ENCODE assay signal across 9 cellular contexts in the genomic region with DNA sequence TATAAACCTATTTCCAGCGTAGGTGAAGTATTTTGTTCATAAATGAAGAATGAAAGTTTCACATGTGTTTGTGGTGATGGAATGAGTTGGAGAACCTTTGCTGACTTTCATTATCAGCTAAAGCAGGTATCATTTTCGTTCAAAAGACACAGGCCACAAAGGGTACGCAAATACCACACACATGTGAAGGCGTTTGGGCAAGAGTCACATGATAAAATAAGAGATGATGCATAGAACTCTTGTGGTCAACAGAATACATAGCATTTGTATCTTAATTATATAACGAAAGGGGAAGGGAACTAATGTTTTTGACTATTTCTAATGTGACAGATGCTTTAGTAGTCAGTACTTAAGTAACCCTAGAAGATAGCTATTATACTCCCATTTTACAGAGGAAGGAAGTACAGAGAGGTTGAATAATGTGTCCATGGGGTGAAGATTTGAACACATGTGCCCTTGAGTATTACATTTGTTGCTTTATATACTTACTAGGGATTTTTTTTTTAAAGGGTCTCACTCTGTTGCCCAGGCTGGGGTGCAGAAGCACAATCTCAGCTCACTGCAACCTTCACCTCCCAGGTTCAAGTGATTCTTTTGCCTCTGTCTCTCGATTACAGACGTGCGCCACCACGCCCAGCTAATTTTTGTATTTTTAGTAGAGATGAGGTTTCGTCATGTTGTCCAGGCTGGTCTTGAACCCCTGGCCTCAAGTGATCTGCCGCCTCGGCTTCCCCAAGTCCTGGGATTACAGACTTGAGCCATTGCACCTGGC. TPM values are rescaled to one million over a fixed set of nuclear protein-coding genes. Genes with fewer than 3 reads are reported as not detected.
A peak's percentile ranks its signal among the peaks of the same experiment; 100 is the strongest.
DNase-seq lines count a peak whose midpoint lies in the region; ATAC-seq, FAIRE-seq and TF ChIP-seq lines count a peak whose summit lies in the region.
"Had no signal": no experiment of that assay in that cellular context is flagged by ENCODE, and none has a peak within 500 bp of the region (broad histone marks: within the 10 kb centered on the region; RNA-seq: fewer than 3 reads in every experiment).

No MANE protein-coding gene starts in this region.

- H3K27ac ChIP-seq in DOHH2 (ENCODE audit: low read depth, low read length) = peak overlapping the region; percentile 48
- H3K27ac ChIP-seq in pancreas = no peak overlapping the region

- H3F3A ChIP-seq in DOHH2 (ENCODE audit: control insufficient read depth, insufficient read depth) = peaks cover 8% of the 10 kb centered on the region; the same call in 1 of the 2 replicates

- H3K4me3 ChIP-seq in DOHH2 (ENCODE audit: low read length) (peak overlapping the region; percentile 52), pancreas (no peak overlapping the region)

- no TSS peak for BruUV-seq in MCF 10A (replicated peaks; lab: Mats Ljungman, UMichigan)

- DNase-seq in NCI-H1436 (lab: John Stamatoyannopoulos, UW) = no peak
- no peak for DNase-seq in pancreas
- DNase-seq in KBM-7 = no peak
- no peak for DNase-seq in MCF 10A (ENCODE audit: unreplicated experiment)
- DNase-seq: DMS153 had no signal

- H3K36me3 ChIP-seq in DOHH2 (ENCODE audit: control insufficient read depth, low read length) = peaks cover 56% of the 10 kb centered on the region
- H3K36me3 ChIP-seq in pancreas = no peaks in the 10 kb centered on the region

- peaks cover 30% of the 10 kb centered on the region for H3K4me1 Mint-ChIP-seq in activated T-helper 17 cell treated with anti-CD3 and anti-CD28 coated beads, Interleukin-2, amount 50 U/mL, for 72 hours
- peaks cover 18% of the 10 kb centered on the region for H3K4me1 Mint-ChIP-seq in MCF 10A (ENCODE audit: insufficient read depth, unreplicated experiment)

- POLR2A ChIA-PET in MCF 10A (lab: Yijun Ruan, JAX) = interaction anchor here (0.6 to 1.3 kb wide), 5 partner anchors 11 to 191 kb away, joined by 3 to 5 read pairs (median 3); partner anchors contain the start of gene RTN4RL1

- H3K27me3 Mint-ChIP-seq in activated T-helper 17 cell treated with anti-CD3 and anti-CD28 coated beads, Interleukin-2, amount 50 U/mL, for 72 hours = no peaks in the 10 kb centered on the region
- no peaks in the 10 kb centered on the region for H3K27me3 Mint-ChIP-seq in MCF 10A (ENCODE audit: insufficient read depth, unreplicated experiment)

- H4K20me1 ChIP-seq in DOHH2 (ENCODE audit: control insufficient read depth, insufficient read depth, low read depth, low read length) = peaks cover 8% of the 10 kb centered on the region; the same call in 1 of the 2 replicates

- ATAC-seq in GM19324 (IDR thresholded peaks at IDR 0.05; ENCODE audit: low FRiP score, unreplicated experiment) (peak; percentile 52), HG03135 (IDR thresholded peaks at IDR 0.05; ENCODE audit: unreplicated experiment) (peak; percentile 52), pancreas (no peak)
- ATAC-seq in activated T-helper 17 cell treated with anti-CD3 and anti-CD28 coated beads, Interleukin-2, amount 50 U/mL, for 72 hours (replicated peaks) = peak; percentile 67

- H3K4me3 Mint-ChIP-seq in activated T-helper 17 cell treated with anti-CD3 and anti-CD28 coated beads, Interleukin-2, amount 50 U/mL, for 72 hours = peak overlapping the region; percentile 54
- H3K4me3 Mint-ChIP-seq in MCF 10A (ENCODE audit: unreplicated experiment) = no peak overlapping the region

- CTCF ChIA-PET in MCF 10A (lab: Yijun Ruan, JAX) = interaction anchor here (0.6 to 1.6 kb wide), 5 partner anchors 53 to 191 kb away, joined by 3 to 6 read pairs (median 3); partner anchors contain the start of gene RILP

- intact Hi-C loops in pancreas (cut with DNase I) = no loop called here
- intact Hi-C loops in MCF 10A (cut with micrococcal nuclease) = no loop called here

- H3K9me3 Mint-ChIP-seq in activated T-helper 17 cell treated with anti-CD3 and anti-CD28 coated beads, Interleukin-2, amount 50 U/mL, for 72 hours = no peaks in the 10 kb centered on the region
- H3K9me3 Mint-ChIP-seq in MCF 10A (ENCODE audit: unreplicated experiment) = no peaks in the 10 kb centered on the region

- H3K9me3 ChIP-seq in DOHH2 (ENCODE audit: control insufficient read depth, insufficient read depth, low read length) (no peaks in the 10 kb centered on the region), pancreas (no peaks in the 10 kb centered on the region)

- peaks cover 44% of the 10 kb centered on the region for H3K4me1 ChIP-seq in DOHH2 (ENCODE audit: control insufficient read depth, low read length)
- H3K4me1 ChIP-seq in pancreas = peaks cover 0 to 9% (median 5%) of the 10 kb centered on the region in 3 donors

- peak overlapping the region; percentile 65 for H3K4me2 ChIP-seq in DOHH2 (ENCODE audit: low read length)

- H3K27ac Mint-ChIP-seq in activated T-helper 17 cell treated with anti-CD3 and anti-CD28 coated beads, Interleukin-2, amount 50 U/mL, for 72 hours = peak overlapping the region; percentile 43
- no peak overlapping the region for H3K27ac Mint-ChIP-seq in MCF 10A (ENCODE audit: low read depth, unreplicated experiment)

- H3K79me2 ChIP-seq in DOHH2 (ENCODE audit: control insufficient read depth, low read length) = peaks cover 98% of the 10 kb centered on the region

- TF ChIP-seq CTCF in DOHH2 (IDR thresholded peaks at IDR 0.05; ENCODE audit: low read depth, low read length, poor library complexity, severe bottlenecking) = no peak
- TF ChIP-seq CTCF in pancreas (IDR thresholded peaks at IDR 0.05) = no peak
- TF ChIP-seq CTCF in MCF 10A (IDR thresholded peaks at IDR 0.05; ENCODE audit: unreplicated experiment) = no peak

- H3K9me2 ChIP-seq in DOHH2 (replicated peaks; ENCODE audit: control insufficient read depth, low read length) = no peaks in the 10 kb centered on the region

- H3K27me3 ChIP-seq in DOHH2 (ENCODE audit: control insufficient read depth, low read length) (no peaks in the 10 kb centered on the region), pancreas (no peaks in the 10 kb centered on the region)

- WGBS in pancreas, 2 donors = 83 to 84% methylated on average over 12 of the region's 12 CpGs

- FAIRE-seq in pancreas (lab: Jason Lieb, UNC) = no peak

- peaks cover 75% of the 10 kb centered on the region for H3K36me3 Mint-ChIP-seq in activated T-helper 17 cell treated with anti-CD3 and anti-CD28 coated beads, Interleukin-2, amount 50 U/mL, for 72 hours (ENCODE audit: low read depth)
- peaks cover 41% of the 10 kb centered on the region for H3K36me3 Mint-ChIP-seq in MCF 10A (ENCODE audit: insufficient read depth, unreplicated experiment)

- in situ Hi-C loops in KBM-7 (cut with MboI; ENCODE audit: low pct_unique_long_range_greater_than_20kb, low sequenced_read_pairs) = no loop called here

RNA-seq across cellular contexts. Expression of gene RPA1, which starts 4.8 kb away (rescaled TPM):
- total RNA-seq in activated T-helper 17 cell treated with anti-CD3 and anti-CD28 coated beads, Interleukin-2, amount 50 U/mL, for 72 hours = 100 to 1,000 TPM; 121 to 139 TPM
- total RNA-seq in pancreas = 10 to 100 TPM; 34.7 to 43.9 (median 39.1) TPM
- polyA plus RNA-seq in pancreas = 10 to 100 TPM in 1 of 2 donors, 1 to 10 TPM in 1; 6.5 to 17.0 TPM
- 60.3 and 62.7 TPM in 2 replicates for total RNA-seq in MCF 10A (2022)

RNA-seq across cellular contexts. Expression of gene SMYD4, which starts 4.9 kb away (rescaled TPM):
- total RNA-seq in activated T-helper 17 cell treated with anti-CD3 and anti-CD28 coated beads, Interleukin-2, amount 50 U/mL, for 72 hours = 10 to 100 TPM; 19.7 to 20.2 TPM
- total RNA-seq in pancreas = 1 to 10 TPM; 5.0 to 8.9 (median 6.9) TPM
- 1 to 10 TPM; 4.0 to 4.7 TPM for polyA plus RNA-seq in pancreas
- 8.3 and 13.6 TPM in 2 replicates for total RNA-seq in MCF 10A (2022)

Comparison
In these comparisons a context has a peak if more than half of its experiments do, and no peak if none do; other contexts are left out.
1. ATAC-seq: peak in GM19324 (single experiment), HG03135 (single experiment) and activated T-helper 17 cell treated with anti-CD3 and anti-CD28 coated beads, Interleukin-2, amount 50 U/mL, for 72 hours (single experiment); none in pancreas (0 of 4).